1 cellular context compared by ENCODE assay signal in genomic region chr7:25852995-25853713, GRCh38.
TF ChIP-seq lines count a peak whose summit lies in the region.

No MANE protein-coding gene starts in this region.

TF ChIP-seq in IMR-90, 13 proteins besides CTCF, POLR2A, EP300 and RAD21 (continued from another document):
- TF ChIP-seq ELK1 (IDR thresholded peaks at IDR 0.05; ENCODE audit: borderline replicate concordance, low read depth, low read length) (no peak), MXI1 (IDR thresholded peaks at IDR 0.05; ENCODE audit: borderline replicate concordance, low read depth, low read length) (no peak), CEBPB (IDR thresholded peaks at IDR 0.05; ENCODE audit: low read depth, low read length) (no peak), NFE2L2 (IDR thresholded peaks at IDR 0.05; ENCODE audit: low read depth, low read length) (no peak), RFX5 (IDR thresholded peaks at IDR 0.05; ENCODE audit: low read depth, low read length) (no peak), RCOR1 (IDR thresholded peaks at IDR 0.05; ENCODE audit: insufficient replicate concordance, low read length) (no peak), BHLHE40 (IDR thresholded peaks at IDR 0.05; ENCODE audit: low read depth, low read length) (no peak), MAFK (IDR thresholded peaks at IDR 0.05; ENCODE audit: low read depth, low read length) (no peak), FOS (IDR thresholded peaks at IDR 0.05; ENCODE audit: low read depth, low read length) (no peak)
TF ChIP-seq in IMR-90: peak in this region for 0.
